In genomic region chrX:65697173-65697572, GRCh38 we compare ENCODE assay signal across 9 cellular contexts. TPM values are rescaled to one million over a fixed set of nuclear protein-coding genes. Genes with fewer than 3 reads are reported as not detected.
DNase-seq lines count a peak whose midpoint lies in the region; ATAC-seq, FAIRE-seq and TF ChIP-seq lines count a peak whose summit lies in the region.
"Had no signal": no experiment of that assay in that cellular context is flagged by ENCODE, and none has a peak within 500 bp of the region (broad histone marks: within the 10 kb centered on the region; RNA-seq: fewer than 3 reads in every experiment).

No MANE protein-coding gene starts in this region.

- H3K9me3 Mint-ChIP-seq in activated naive CD4-positive, alpha-beta T cell treated with anti-CD3 and anti-CD28 coated beads, Interleukin-2, amount 10 ng/mL, durations not matched to agents 7 days and 5 days: no peaks in the 10 kb centered on the region
- peaks cover 1% of the 10 kb centered on the region for H3K9me3 Mint-ChIP-seq in activated naive CD8-positive, alpha-beta T cell treated with anti-CD3 and anti-CD28 coated beads for 36 hours

- peaks cover 49% of the 10 kb centered on the region for H3K36me3 Mint-ChIP-seq in activated naive CD4-positive, alpha-beta T cell treated with anti-CD3 and anti-CD28 coated beads, Interleukin-2, amount 10 ng/mL, durations not matched to agents 7 days and 5 days
- H3K36me3 Mint-ChIP-seq in activated naive CD8-positive, alpha-beta T cell treated with anti-CD3 and anti-CD28 coated beads for 36 hours: peaks cover 52% of the 10 kb centered on the region

- H3K27me3 Mint-ChIP-seq in activated naive CD4-positive, alpha-beta T cell treated with anti-CD3 and anti-CD28 coated beads, Interleukin-2, amount 10 ng/mL, durations not matched to agents 7 days and 5 days: no peaks in the 10 kb centered on the region
- H3K27me3 Mint-ChIP-seq in activated naive CD8-positive, alpha-beta T cell treated with anti-CD3 and anti-CD28 coated beads for 36 hours: no peaks in the 10 kb centered on the region

- peak overlapping the region; percentile 73 for H3K4me3 Mint-ChIP-seq in activated naive CD4-positive, alpha-beta T cell treated with anti-CD3 and anti-CD28 coated beads, Interleukin-2, amount 10 ng/mL, durations not matched to agents 7 days and 5 days
- H3K4me3 Mint-ChIP-seq in activated naive CD8-positive, alpha-beta T cell treated with anti-CD3 and anti-CD28 coated beads for 36 hours: peak overlapping the region; percentile 60

- CTCF ChIA-PET in activated naive CD4-positive, alpha-beta T cell treated with anti-CD3 and anti-CD28 coated beads, Interleukin-2, amount 10 ng/mL, durations not matched to agents 7 days and 5 days (lab: Charles Lee): interaction anchor here (1.0 to 2.4 kb wide), 4 partner anchors 9 to 95 kb away, joined by 3 to 9 read pairs (median 4); no protein-coding TSS in a partner anchor

- DNase-seq in activated naive CD4-positive, alpha-beta T cell treated with anti-CD3 and anti-CD28 coated beads, Interleukin-2, amount 10 ng/mL, durations not matched to agents 7 days and 5 days: no peak
- no peak for DNase-seq in activated naive CD4-positive, alpha-beta T cell (lab: John Stamatoyannopoulos, UW)
- DNase-seq in activated naive CD8-positive, alpha-beta T cell treated with anti-CD3 and anti-CD28 coated beads for 36 hours: no peak
- DNase-seq in kidney (no peak), uterus (no peak), NCI-H510A treated with DMSO at 0.1 percent for 48 hours (lab: John Stamatoyannopoulos, UW) (no peak), NCI-H1930 (lab: John Stamatoyannopoulos, UW) (no peak)
- DNase-seq: Calu3 had no signal

- H3K4me1 ChIP-seq in kidney (ENCODE audit: control insufficient read depth in 1 of 2, insufficient read depth in 1 of 2, low read depth in 1 of 2, low read length in 2 of 2) (peaks cover 28 to 36% of the 10 kb centered on the region in 2 donors), uterus (no peaks in the 10 kb centered on the region)

- no peak for FAIRE-seq in kidney (lab: Jason Lieb, UNC)

- TF ChIP-seq POLR2A in uterus (IDR thresholded peaks at IDR 0.05): no peak

- H3K36me3 ChIP-seq in kidney (ENCODE audit: control insufficient read depth in 1 of 2, insufficient read depth in 2 of 2, low read length in 2 of 2) (no peaks in the 10 kb centered on the region), uterus (no peaks in the 10 kb centered on the region)

- H3K4me1 Mint-ChIP-seq in activated naive CD4-positive, alpha-beta T cell treated with anti-CD3 and anti-CD28 coated beads, Interleukin-2, amount 10 ng/mL, durations not matched to agents 7 days and 5 days: peaks cover 89% of the 10 kb centered on the region
- H3K4me1 Mint-ChIP-seq in activated naive CD8-positive, alpha-beta T cell treated with anti-CD3 and anti-CD28 coated beads for 36 hours: peaks cover 73% of the 10 kb centered on the region

- H3K4me3 ChIP-seq in kidney (ENCODE audit: low read length in 2 of 2) (no peak overlapping the region), uterus (no peak overlapping the region)

- peak overlapping the region in 1 of 2 donors; percentile 26 for H3K9ac ChIP-seq in kidney (ENCODE audit: low read length in 2 of 2)

- ATAC-seq in GM21786 (IDR thresholded peaks at IDR 0.05; ENCODE audit: unreplicated experiment): no peak

- H3K9me3 ChIP-seq in kidney (ENCODE audit: control insufficient read depth in 1 of 2, low read length in 2 of 2): no peaks in the 10 kb centered on the region
- H3K9me3 ChIP-seq in uterus: no peaks in the 10 kb centered on the region

- peak overlapping the region; percentile 97 for H3K27ac Mint-ChIP-seq in activated naive CD4-positive, alpha-beta T cell treated with anti-CD3 and anti-CD28 coated beads, Interleukin-2, amount 10 ng/mL, durations not matched to agents 7 days and 5 days
- peak overlapping the region; percentile 97 for H3K27ac Mint-ChIP-seq in activated naive CD8-positive, alpha-beta T cell treated with anti-CD3 and anti-CD28 coated beads for 36 hours

- TF ChIP-seq CTCF in kidney (IDR thresholded peaks at IDR 0.05; ENCODE audit: borderline replicate concordance, extremely low read depth, insufficient read depth) (no peak), uterus (IDR thresholded peaks at IDR 0.05) (no peak)

- intact Hi-C loops in kidney (cut with DNase I): no loop called here
- intact Hi-C loops in uterus (cut with DNase I; ENCODE audit: low total_unique reads): no loop called here

- peak overlapping the region; percentile 68 to 91 for H3K27ac ChIP-seq in kidney (ENCODE audit: low read depth in 2 of 2, low read length in 2 of 2)
- H3K27ac ChIP-seq in uterus: peak overlapping the region; percentile 27 to 70

- no peaks in the 10 kb centered on the region for H3K27me3 ChIP-seq in uterus

RNA-seq across cellular contexts. Expression of gene MSN, which starts 29.7 kb away (rescaled TPM):
- 100 to 1,000 TPM; 433 to 443 TPM for total RNA-seq in activated naive CD8-positive, alpha-beta T cell treated with anti-CD3 and anti-CD28 coated beads for 36 hours
- total RNA-seq in kidney (391 TPM), uterus (100 to 1,000 TPM; 106 to 285 (median 137) TPM)
- polyA plus RNA-seq in kidney (ENCODE audit: insufficient read depth, low read depth, low replicate concordance): 124 TPM
